In the genomic region with DNA sequence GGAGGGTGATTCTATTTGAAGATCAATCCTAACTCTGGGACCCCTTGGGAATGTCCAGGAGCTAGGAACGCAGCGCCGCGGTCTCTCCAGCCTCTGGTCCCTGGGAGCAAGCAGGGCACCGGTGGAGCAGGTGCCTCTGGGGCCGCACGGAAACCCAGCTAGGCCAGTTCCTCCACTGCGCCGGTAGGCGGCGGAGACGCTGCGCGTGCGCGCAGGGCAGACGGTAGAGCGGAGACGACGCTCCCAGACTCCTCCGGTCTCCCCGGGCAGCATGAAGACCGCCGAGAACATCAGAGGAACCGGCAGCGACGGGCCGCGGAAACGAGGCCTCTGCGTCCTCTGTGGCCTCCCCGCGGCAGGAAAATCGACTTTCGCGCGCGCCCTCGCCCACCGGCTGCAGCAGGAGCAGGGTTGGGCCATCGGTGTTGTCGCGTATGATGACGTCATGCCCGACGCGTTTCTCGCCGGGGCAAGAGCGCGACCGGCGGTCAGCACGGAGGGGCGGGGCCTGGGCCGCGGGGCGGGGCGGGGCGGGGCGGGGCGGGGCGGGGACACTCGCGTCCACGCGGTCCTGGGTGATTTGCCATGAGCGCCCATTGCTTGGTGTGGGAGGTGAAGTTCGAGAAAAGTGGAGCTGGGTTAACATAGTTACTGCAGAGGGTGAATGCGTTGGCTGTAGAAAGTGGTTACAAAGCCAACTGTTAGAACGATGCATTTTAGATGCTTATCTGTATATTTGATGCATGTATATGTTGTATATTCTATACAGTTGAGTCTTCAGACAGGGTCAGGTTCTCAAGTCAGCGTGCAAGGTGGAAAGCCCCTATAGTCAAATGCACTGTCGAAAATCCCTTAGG, we compare ENCODE assay signal across 1 cellular context.
TF ChIP-seq lines count a peak whose summit lies in the region.

A gene with protein sequence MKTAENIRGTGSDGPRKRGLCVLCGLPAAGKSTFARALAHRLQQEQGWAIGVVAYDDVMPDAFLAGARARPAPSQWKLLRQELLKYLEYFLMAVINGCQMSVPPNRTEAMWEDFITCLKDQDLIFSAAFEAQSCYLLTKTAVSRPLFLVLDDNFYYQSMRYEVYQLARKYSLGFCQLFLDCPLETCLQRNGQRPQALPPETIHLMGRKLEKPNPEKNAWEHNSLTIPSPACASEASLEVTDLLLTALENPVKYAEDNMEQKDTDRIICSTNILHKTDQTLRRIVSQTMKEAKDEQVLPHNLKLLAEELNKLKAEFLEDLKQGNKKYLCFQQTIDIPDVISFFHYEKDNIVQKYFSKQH (plus strand): TSS at position 193 of the 857 bp plus-strand sequence. CDS start 79 bp downstream, at position 272.

TF ChIP-seq in GM12878, 131 proteins besides CTCF, POLR2A, EP300 and RAD21 (continued from another document and continues in another):
- TF ChIP-seq, protein P1, sequence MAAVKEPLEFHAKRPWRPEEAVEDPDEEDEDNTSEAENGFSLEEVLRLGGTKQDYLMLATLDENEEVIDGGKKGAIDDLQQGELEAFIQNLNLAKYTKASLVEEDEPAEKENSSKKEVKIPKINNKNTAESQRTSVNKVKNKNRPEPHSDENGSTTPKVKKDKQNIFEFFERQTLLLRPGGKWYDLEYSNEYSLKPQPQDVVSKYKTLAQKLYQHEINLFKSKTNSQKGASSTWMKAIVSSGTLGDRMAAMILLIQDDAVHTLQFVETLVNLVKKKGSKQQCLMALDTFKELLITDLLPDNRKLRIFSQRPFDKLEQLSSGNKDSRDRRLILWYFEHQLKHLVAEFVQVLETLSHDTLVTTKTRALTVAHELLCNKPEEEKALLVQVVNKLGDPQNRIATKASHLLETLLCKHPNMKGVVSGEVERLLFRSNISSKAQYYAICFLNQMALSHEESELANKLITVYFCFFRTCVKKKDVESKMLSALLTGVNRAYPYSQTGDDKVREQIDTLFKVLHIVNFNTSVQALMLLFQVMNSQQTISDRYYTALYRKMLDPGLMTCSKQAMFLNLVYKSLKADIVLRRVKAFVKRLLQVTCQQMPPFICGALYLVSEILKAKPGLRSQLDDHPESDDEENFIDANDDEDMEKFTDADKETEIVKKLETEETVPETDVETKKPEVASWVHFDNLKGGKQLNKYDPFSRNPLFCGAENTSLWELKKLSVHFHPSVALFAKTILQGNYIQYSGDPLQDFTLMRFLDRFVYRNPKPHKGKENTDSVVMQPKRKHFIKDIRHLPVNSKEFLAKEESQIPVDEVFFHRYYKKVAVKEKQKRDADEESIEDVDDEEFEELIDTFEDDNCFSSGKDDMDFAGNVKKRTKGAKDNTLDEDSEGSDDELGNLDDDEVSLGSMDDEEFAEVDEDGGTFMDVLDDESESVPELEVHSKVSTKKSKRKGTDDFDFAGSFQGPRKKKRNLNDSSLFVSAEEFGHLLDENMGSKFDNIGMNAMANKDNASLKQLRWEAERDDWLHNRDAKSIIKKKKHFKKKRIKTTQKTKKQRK (IDR thresholded peaks at IDR 0.05; ENCODE audit: low read depth, low read length), result no peak
- TF ChIP-seq PAX5 (IDR thresholded peaks at IDR 0.05; ENCODE audit: borderline replicate concordance, low read depth, low read length) (0 out of 2 replicates have a peak, but pooled peaks have one; percentile 5), BHLHE40 (IDR thresholded peaks at IDR 0.05; ENCODE audit: borderline replicate concordance in 1 of 2, low read depth in 2 of 2, low read length in 1 of 2) (peak; percentile 74 to 77; a peak in 3 of 4 replicates), IKZF2 (IDR thresholded peaks at IDR 0.05) (peak; percentile 32 to 69; a peak in 2 of 4 replicates), CBFB (IDR thresholded peaks at IDR 0.05; ENCODE audit: low read depth) (no peak), ZNF274 (IDR thresholded peaks at IDR 0.05; ENCODE audit: insufficient read depth, insufficient read length) (no peak), NRF1 (conservative IDR thresholded peaks at IDR 0.05; ENCODE audit: low read depth, low read length) (peak; percentile 81), KDM1A (IDR thresholded peaks at IDR 0.05; ENCODE audit: borderline replicate concordance) (no peak), NBN (IDR thresholded peaks at IDR 0.05) (peak; percentile 100), SRF (IDR thresholded peaks at IDR 0.05; ENCODE audit: low read depth in 2 of 2, low read length in 2 of 2) (peak in 1 of 2 experiments; percentile 80; a peak in 2 of 4 replicates), SP1 (IDR thresholded peaks at IDR 0.05; ENCODE audit: low read depth, low read length) (peak; percentile 65), CREB1 (IDR thresholded peaks at IDR 0.05; ENCODE audit: low read depth) (peak; percentile 99), ZBED1 (IDR thresholded peaks at IDR 0.05; ENCODE audit: borderline replicate concordance) (no peak), PML (IDR thresholded peaks at IDR 0.05; ENCODE audit: low read length) (peak; percentile 67; the same call in 1 of the 2 replicates), CHD2 (IDR thresholded peaks at IDR 0.05; ENCODE audit: borderline replicate concordance, low read depth, low read length) (no peak), TCF3 (IDR thresholded peaks at IDR 0.05; ENCODE audit: borderline replicate concordance, insufficient read depth, low read depth, low read length) (peak; percentile 79; the same call in 1 of the 2 replicates), ZNF207 (IDR thresholded peaks at IDR 0.05; ENCODE audit: borderline replicate concordance) (peak; percentile 92), YY1 (IDR thresholded peaks at IDR 0.05; ENCODE audit: low read depth, low read length) (peak; percentile 68), EED (IDR thresholded peaks at IDR 0.05; ENCODE audit: low read depth) (peak; percentile 49; the same call in 1 of the 2 replicates), ZSCAN29 (IDR thresholded peaks at IDR 0.05) (peak; percentile 88), SPI1 (IDR thresholded peaks at IDR 0.05; ENCODE audit: borderline replicate concordance, insufficient read depth, low read depth, low read length) (peak; percentile 19; the same call in 1 of the 2 replicates), EGR1 (IDR thresholded peaks at IDR 0.05; ENCODE audit: borderline replicate concordance in 1 of 2, low read depth in 2 of 2, low read length in 2 of 2) (no peak), DPF2 (IDR thresholded peaks at IDR 0.05) (peak; percentile 82), TCF12 (IDR thresholded peaks at IDR 0.05; ENCODE audit: low read depth, low read length) (peak; percentile 73), KLF5 (IDR thresholded peaks at IDR 0.05; ENCODE audit: partially characterized antibody) (peak; percentile 59), JUND (IDR thresholded peaks at IDR 0.05; ENCODE audit: low read depth, low read length) (peak; percentile 91), ZNF24 (IDR thresholded peaks at IDR 0.05) (no peak), CREM (IDR thresholded peaks at IDR 0.05; ENCODE audit: low read depth) (peak; percentile 99)
- TF ChIP-seq, protein P2, sequence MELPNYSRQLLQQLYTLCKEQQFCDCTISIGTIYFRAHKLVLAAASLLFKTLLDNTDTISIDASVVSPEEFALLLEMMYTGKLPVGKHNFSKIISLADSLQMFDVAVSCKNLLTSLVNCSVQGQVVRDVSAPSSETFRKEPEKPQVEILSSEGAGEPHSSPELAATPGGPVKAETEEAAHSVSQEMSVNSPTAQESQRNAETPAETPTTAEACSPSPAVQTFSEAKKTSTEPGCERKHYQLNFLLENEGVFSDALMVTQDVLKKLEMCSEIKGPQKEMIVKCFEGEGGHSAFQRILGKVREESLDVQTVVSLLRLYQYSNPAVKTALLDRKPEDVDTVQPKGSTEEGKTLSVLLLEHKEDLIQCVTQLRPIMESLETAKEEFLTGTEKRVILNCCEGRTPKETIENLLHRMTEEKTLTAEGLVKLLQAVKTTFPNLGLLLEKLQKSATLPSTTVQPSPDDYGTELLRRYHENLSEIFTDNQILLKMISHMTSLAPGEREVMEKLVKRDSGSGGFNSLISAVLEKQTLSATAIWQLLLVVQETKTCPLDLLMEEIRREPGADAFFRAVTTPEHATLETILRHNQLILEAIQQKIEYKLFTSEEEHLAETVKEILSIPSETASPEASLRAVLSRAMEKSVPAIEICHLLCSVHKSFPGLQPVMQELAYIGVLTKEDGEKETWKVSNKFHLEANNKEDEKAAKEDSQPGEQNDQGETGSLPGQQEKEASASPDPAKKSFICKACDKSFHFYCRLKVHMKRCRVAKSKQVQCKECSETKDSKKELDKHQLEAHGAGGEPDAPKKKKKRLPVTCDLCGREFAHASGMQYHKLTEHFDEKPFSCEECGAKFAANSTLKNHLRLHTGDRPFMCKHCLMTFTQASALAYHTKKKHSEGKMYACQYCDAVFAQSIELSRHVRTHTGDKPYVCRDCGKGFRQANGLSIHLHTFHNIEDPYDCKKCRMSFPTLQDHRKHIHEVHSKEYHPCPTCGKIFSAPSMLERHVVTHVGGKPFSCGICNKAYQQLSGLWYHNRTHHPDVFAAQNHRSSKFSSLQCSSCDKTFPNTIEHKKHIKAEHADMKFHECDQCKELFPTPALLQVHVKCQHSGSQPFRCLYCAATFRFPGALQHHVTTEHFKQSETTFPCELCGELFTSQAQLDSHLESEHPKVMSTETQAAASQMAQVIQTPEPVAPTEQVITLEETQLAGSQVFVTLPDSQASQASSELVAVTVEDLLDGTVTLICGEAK (IDR thresholded peaks at IDR 0.05; ENCODE audit: borderline replicate concordance), result peak; percentile 45; the same call in 1 of the 2 replicates
- TF ChIP-seq, protein P3, sequence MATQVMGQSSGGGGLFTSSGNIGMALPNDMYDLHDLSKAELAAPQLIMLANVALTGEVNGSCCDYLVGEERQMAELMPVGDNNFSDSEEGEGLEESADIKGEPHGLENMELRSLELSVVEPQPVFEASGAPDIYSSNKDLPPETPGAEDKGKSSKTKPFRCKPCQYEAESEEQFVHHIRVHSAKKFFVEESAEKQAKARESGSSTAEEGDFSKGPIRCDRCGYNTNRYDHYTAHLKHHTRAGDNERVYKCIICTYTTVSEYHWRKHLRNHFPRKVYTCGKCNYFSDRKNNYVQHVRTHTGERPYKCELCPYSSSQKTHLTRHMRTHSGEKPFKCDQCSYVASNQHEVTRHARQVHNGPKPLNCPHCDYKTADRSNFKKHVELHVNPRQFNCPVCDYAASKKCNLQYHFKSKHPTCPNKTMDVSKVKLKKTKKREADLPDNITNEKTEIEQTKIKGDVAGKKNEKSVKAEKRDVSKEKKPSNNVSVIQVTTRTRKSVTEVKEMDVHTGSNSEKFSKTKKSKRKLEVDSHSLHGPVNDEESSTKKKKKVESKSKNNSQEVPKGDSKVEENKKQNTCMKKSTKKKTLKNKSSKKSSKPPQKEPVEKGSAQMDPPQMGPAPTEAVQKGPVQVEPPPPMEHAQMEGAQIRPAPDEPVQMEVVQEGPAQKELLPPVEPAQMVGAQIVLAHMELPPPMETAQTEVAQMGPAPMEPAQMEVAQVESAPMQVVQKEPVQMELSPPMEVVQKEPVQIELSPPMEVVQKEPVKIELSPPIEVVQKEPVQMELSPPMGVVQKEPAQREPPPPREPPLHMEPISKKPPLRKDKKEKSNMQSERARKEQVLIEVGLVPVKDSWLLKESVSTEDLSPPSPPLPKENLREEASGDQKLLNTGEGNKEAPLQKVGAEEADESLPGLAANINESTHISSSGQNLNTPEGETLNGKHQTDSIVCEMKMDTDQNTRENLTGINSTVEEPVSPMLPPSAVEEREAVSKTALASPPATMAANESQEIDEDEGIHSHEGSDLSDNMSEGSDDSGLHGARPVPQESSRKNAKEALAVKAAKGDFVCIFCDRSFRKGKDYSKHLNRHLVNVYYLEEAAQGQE (IDR thresholded peaks at IDR 0.05; ENCODE audit: low read depth, low read length), result no peak
- TF ChIP-seq, protein P4, sequence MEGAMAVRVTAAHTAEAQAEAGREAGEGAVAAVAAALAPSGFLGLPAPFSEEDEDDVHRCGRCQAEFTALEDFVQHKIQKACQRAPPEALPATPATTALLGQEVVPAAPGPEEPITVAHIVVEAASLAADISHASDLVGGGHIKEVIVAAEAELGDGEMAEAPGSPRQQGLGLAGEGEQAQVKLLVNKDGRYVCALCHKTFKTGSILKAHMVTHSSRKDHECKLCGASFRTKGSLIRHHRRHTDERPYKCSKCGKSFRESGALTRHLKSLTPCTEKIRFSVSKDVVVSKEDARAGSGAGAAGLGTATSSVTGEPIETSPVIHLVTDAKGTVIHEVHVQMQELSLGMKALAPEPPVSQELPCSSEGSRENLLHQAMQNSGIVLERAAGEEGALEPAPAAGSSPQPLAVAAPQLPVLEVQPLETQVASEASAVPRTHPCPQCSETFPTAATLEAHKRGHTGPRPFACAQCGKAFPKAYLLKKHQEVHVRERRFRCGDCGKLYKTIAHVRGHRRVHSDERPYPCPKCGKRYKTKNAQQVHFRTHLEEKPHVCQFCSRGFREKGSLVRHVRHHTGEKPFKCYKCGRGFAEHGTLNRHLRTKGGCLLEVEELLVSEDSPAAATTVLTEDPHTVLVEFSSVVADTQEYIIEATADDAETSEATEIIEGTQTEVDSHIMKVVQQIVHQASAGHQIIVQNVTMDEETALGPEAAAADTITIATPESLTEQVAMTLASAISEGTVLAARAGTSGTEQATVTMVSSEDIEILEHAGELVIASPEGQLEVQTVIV (IDR thresholded peaks at IDR 0.05; ENCODE audit: borderline replicate concordance, partially characterized antibody), result peak; percentile 60
- TF ChIP-seq, protein P5, sequence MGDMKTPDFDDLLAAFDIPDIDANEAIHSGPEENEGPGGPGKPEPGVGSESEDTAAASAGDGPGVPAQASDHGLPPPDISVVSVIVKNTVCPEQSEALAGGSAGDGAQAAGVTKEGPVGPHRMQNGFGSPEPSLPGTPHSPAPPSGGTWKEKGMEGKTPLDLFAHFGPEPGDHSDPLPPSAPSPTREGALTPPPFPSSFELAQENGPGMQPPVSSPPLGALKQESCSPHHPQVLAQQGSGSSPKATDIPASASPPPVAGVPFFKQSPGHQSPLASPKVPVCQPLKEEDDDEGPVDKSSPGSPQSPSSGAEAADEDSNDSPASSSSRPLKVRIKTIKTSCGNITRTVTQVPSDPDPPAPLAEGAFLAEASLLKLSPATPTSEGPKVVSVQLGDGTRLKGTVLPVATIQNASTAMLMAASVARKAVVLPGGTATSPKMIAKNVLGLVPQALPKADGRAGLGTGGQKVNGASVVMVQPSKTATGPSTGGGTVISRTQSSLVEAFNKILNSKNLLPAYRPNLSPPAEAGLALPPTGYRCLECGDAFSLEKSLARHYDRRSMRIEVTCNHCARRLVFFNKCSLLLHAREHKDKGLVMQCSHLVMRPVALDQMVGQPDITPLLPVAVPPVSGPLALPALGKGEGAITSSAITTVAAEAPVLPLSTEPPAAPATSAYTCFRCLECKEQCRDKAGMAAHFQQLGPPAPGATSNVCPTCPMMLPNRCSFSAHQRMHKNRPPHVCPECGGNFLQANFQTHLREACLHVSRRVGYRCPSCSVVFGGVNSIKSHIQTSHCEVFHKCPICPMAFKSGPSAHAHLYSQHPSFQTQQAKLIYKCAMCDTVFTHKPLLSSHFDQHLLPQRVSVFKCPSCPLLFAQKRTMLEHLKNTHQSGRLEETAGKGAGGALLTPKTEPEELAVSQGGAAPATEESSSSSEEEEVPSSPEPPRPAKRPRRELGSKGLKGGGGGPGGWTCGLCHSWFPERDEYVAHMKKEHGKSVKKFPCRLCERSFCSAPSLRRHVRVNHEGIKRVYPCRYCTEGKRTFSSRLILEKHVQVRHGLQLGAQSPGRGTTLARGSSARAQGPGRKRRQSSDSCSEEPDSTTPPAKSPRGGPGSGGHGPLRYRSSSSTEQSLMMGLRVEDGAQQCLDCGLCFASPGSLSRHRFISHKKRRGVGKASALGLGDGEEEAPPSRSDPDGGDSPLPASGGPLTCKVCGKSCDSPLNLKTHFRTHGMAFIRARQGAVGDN (IDR thresholded peaks at IDR 0.05), result peak; percentile 97
- TF ChIP-seq, protein P6, sequence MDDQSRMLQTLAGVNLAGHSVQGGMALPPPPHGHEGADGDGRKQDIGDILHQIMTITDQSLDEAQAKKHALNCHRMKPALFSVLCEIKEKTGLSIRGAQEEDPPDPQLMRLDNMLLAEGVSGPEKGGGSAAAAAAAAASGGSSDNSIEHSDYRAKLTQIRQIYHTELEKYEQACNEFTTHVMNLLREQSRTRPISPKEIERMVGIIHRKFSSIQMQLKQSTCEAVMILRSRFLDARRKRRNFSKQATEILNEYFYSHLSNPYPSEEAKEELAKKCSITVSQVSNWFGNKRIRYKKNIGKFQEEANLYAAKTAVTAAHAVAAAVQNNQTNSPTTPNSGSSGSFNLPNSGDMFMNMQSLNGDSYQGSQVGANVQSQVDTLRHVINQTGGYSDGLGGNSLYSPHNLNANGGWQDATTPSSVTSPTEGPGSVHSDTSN (IDR thresholded peaks at IDR 0.05; ENCODE audit: insufficient replicate concordance, low read depth, low read length), result no peak
